ENCODE assay signal across 1 cellular context in genomic region chr19:47129579-47129978, GRCh38.
TF ChIP-seq lines count a peak whose summit lies in the region.

No MANE protein-coding gene starts in this region.

TF ChIP-seq in GM12878, 131 proteins besides CTCF, POLR2A, EP300 and RAD21:
- TF ChIP-seq ATF2 (IDR thresholded peaks at IDR 0.05; ENCODE audit: low read length) = no peak
- TF ChIP-seq BMI1 (IDR thresholded peaks at IDR 0.05; ENCODE audit: borderline replicate concordance) = no peak
- TF ChIP-seq, protein P1, sequence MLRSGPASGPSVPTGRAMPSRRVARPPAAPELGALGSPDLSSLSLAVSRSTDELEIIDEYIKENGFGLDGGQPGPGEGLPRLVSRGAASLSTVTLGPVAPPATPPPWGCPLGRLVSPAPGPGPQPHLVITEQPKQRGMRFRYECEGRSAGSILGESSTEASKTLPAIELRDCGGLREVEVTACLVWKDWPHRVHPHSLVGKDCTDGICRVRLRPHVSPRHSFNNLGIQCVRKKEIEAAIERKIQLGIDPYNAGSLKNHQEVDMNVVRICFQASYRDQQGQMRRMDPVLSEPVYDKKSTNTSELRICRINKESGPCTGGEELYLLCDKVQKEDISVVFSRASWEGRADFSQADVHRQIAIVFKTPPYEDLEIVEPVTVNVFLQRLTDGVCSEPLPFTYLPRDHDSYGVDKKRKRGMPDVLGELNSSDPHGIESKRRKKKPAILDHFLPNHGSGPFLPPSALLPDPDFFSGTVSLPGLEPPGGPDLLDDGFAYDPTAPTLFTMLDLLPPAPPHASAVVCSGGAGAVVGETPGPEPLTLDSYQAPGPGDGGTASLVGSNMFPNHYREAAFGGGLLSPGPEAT (IDR thresholded peaks at IDR 0.05; ENCODE audit: low read depth) = no peak
- no peak for TF ChIP-seq NR2F1 (conservative IDR thresholded peaks at IDR 0.05)
- no peak for TF ChIP-seq SIN3A (IDR thresholded peaks at IDR 0.05; ENCODE audit: low read depth, low read length)
- TF ChIP-seq RUNX3 (IDR thresholded peaks at IDR 0.05; ENCODE audit: low read length) = no peak
- TF ChIP-seq FOXK2 (IDR thresholded peaks at IDR 0.05) = no peak
- no peak for TF ChIP-seq IRF4 (IDR thresholded peaks at IDR 0.05; ENCODE audit: low read depth, low read length)
- no peak for TF ChIP-seq SMAD1 (IDR thresholded peaks at IDR 0.05; ENCODE audit: low read depth, partially characterized antibody)
- TF ChIP-seq NFYA (IDR thresholded peaks at IDR 0.05; ENCODE audit: borderline replicate concordance, low read depth, low read length) = no peak
- no peak for TF ChIP-seq ATF7 (IDR thresholded peaks at IDR 0.05; ENCODE audit: low read depth)
- no peak for TF ChIP-seq IRF5 (IDR thresholded peaks at IDR 0.05; ENCODE audit: borderline replicate concordance)
- TF ChIP-seq, protein P2, sequence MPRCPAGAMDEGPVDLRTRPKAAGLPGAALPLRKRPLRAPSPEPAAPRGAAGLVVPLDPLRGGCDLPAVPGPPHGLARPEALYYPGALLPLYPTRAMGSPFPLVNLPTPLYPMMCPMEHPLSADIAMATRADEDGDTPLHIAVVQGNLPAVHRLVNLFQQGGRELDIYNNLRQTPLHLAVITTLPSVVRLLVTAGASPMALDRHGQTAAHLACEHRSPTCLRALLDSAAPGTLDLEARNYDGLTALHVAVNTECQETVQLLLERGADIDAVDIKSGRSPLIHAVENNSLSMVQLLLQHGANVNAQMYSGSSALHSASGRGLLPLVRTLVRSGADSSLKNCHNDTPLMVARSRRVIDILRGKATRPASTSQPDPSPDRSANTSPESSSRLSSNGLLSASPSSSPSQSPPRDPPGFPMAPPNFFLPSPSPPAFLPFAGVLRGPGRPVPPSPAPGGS (IDR thresholded peaks at IDR 0.05; ENCODE audit: borderline replicate concordance, insufficient read depth, low read depth, low read length, poor library complexity, severe bottlenecking) = no peak
- TF ChIP-seq CHD4 (IDR thresholded peaks at IDR 0.05) = no peak
- TF ChIP-seq ZNF384 (IDR thresholded peaks at IDR 0.05; ENCODE audit: borderline replicate concordance, low read depth, low read length) = no peak
- TF ChIP-seq MEF2B (IDR thresholded peaks at IDR 0.05; ENCODE audit: partially characterized antibody, poor library complexity, severe bottlenecking) = no peak
- no peak for TF ChIP-seq MEF2A (IDR thresholded peaks at IDR 0.05; ENCODE audit: insufficient read depth, low read depth, low read length)
